In genomic region chr7:35261476-35262285, GRCh38 we compare ENCODE assay signal across 1 cellular context.
TF ChIP-seq lines count a peak whose summit lies in the region.

No MANE protein-coding gene starts in this region.

TF ChIP-seq in GM23338, 12 proteins besides CTCF, POLR2A, EP300 and RAD21 (continued from another document):
- no peak for TF ChIP-seq ZNF462 (CRISPR knock-in tag; IDR thresholded peaks at IDR 0.05)
- no peak for TF ChIP-seq ZNF331 (CRISPR knock-in tag; IDR thresholded peaks at IDR 0.05; ENCODE audit: low read depth)
- TF ChIP-seq JUNB (IDR thresholded peaks at IDR 0.05; ENCODE audit: unreplicated experiment), result no peak
- no peak for TF ChIP-seq REST (IDR thresholded peaks at IDR 0.05; ENCODE audit: unreplicated experiment)
- TF ChIP-seq NANOG (IDR thresholded peaks at IDR 0.05; ENCODE audit: borderline replicate concordance), result no peak
- peak; percentile 87 for TF ChIP-seq EZH2phosphoT487 (IDR thresholded peaks at IDR 0.05; ENCODE audit: unreplicated experiment)
- TF ChIP-seq CREB1 (CRISPR knock-in tag; IDR thresholded peaks at IDR 0.05; ENCODE audit: low read depth), result 0 out of 2 replicates have a peak, but pooled peaks have one; percentile 13
